In genomic region chr15:77042955-77043920, GRCh38 we compare ENCODE assay signal across 20 cellular contexts. TPM values are rescaled to one million over a fixed set of nuclear protein-coding genes. Genes with fewer than 3 reads are reported as not detected.
DNase-seq lines count a peak whose midpoint lies in the region; ATAC-seq and TF ChIP-seq lines count a peak whose summit lies in the region.
"Had no signal": no experiment of that assay in that cellular context is flagged by ENCODE, and none has a peak within 500 bp of the region (broad histone marks: within the 10 kb centered on the region; RNA-seq: fewer than 3 reads in every experiment).

No MANE protein-coding gene starts in this region.

- TF ChIP-seq CTCF in activated CD8-positive, alpha-beta T cell treated with anti-CD3 and anti-CD28 coated beads for 36 hours (IDR thresholded peaks at IDR 0.05) = no peak
- no peak for TF ChIP-seq CTCF in CD8-positive, alpha-beta T cell (IDR thresholded peaks at IDR 0.05)
- TF ChIP-seq CTCF in neural crest cell (conservative IDR thresholded peaks at IDR 0.05) (no peak), lower lobe of right lung (IDR thresholded peaks at IDR 0.05) (no peak), thyroid gland (IDR thresholded peaks at IDR 0.05) (no peak)

- peaks cover 26% of the 10 kb centered on the region for H3K9me3 Mint-ChIP-seq in activated CD8-positive, alpha-beta T cell treated with anti-CD3 and anti-CD28 coated beads, Interleukin-2, amount 10 ng/mL, durations not matched to agents 7 days and 5 days (ENCODE audit: insufficient read depth)
- H3K9me3 Mint-ChIP-seq in activated CD8-positive, alpha-beta T cell treated with anti-CD3 and anti-CD28 coated beads for 36 hours = peaks cover 4% of the 10 kb centered on the region
- peaks cover 4% of the 10 kb centered on the region for H3K9me3 Mint-ChIP-seq in CD8-positive, alpha-beta T cell
- peaks cover 6% of the 10 kb centered on the region for H3K9me3 Mint-ChIP-seq in central memory CD8-positive, alpha-beta T cell
- H3K9me3 Mint-ChIP-seq in neural crest cell = peaks cover 2% of the 10 kb centered on the region

- peak; percentile 21 for DNase-seq in activated CD8-positive, alpha-beta T cell treated with anti-CD3 and anti-CD28 coated beads, Interleukin-2, amount 10 ng/mL, durations not matched to agents 7 days and 5 days
- no peak for DNase-seq in activated CD8-positive, alpha-beta T cell treated with anti-CD3 and anti-CD28 coated beads for 36 hours
- no peak for DNase-seq in CD8-positive, alpha-beta T cell
- no peak for DNase-seq in central memory CD8-positive, alpha-beta T cell (ENCODE audit: low spot score in 2 of 2)
- no peak for DNase-seq in neural crest cell (ENCODE audit: low read depth, low spot score)
- no peak for DNase-seq in DMS53 treated with DMSO at 0.1 percent for 48 hours (lab: John Stamatoyannopoulos, UW; ENCODE audit: unreplicated experiment)
- DNase-seq in lower lobe of right lung = no peak
- DNase-seq in thyroid gland = no peak
- DNase-seq: activated effector memory CD4-positive, alpha-beta T cell treated with anti-CD3 and anti-CD28 coated beads, Interleukin-2, amount 50 U/mL, for 16 hours; NCI-H187 treated with DMSO at 0.1 percent for 48 hours; NCI-H226; NCI-H82; PC-3; SIG-M5 had no signal

- TF ChIP-seq POLR2A in thyroid gland (IDR thresholded peaks at IDR 0.05) = no peak

- no peak overlapping the region for H3K4me3 ChIP-seq in CD8-positive, alpha-beta T cell (ENCODE audit: low read depth, low read length)
- H3K4me3 ChIP-seq in lower lobe of right lung (no peak overlapping the region), thyroid gland (replicated peaks in 1 of 3) (no peak overlapping the region)
- H3K4me3 ChIP-seq: BLaER1 treated with 17β-estradiol and CSF1 and Interleukin-3, amounts not matched to agents 10 nM and 100 nM; vagina had no signal

- H3K27ac ChIP-seq in CD8-positive, alpha-beta T cell (ENCODE audit: low read depth, low read length) = no peak overlapping the region
- H3K27ac ChIP-seq in lower lobe of right lung (no peak overlapping the region), thyroid gland (no peak overlapping the region)
- H3K27ac ChIP-seq: vagina, VCaP had no signal

- no peaks in the 10 kb centered on the region for H3K27me3 Mint-ChIP-seq in activated CD8-positive, alpha-beta T cell treated with anti-CD3 and anti-CD28 coated beads, Interleukin-2, amount 10 ng/mL, durations not matched to agents 7 days and 5 days (ENCODE audit: low read depth)
- no peaks in the 10 kb centered on the region for H3K27me3 Mint-ChIP-seq in activated CD8-positive, alpha-beta T cell treated with anti-CD3 and anti-CD28 coated beads for 36 hours
- H3K27me3 Mint-ChIP-seq in CD8-positive, alpha-beta T cell (ENCODE audit: low read depth) = no peaks in the 10 kb centered on the region
- no peaks in the 10 kb centered on the region for H3K27me3 Mint-ChIP-seq in central memory CD8-positive, alpha-beta T cell
- peaks cover 2% of the 10 kb centered on the region for H3K27me3 Mint-ChIP-seq in neural crest cell (ENCODE audit: low read depth)

- no peaks in the 10 kb centered on the region for H3K27me3 ChIP-seq in CD8-positive, alpha-beta T cell (ENCODE audit: insufficient read depth, low read length)
- H3K27me3 ChIP-seq in lower lobe of right lung (ENCODE audit: low read depth) = no peaks in the 10 kb centered on the region
- H3K27me3 ChIP-seq in thyroid gland = no peaks in the 10 kb centered on the region
- H3K27me3 ChIP-seq: BLaER1 treated with 17β-estradiol and CSF1 and Interleukin-3, amounts not matched to agents 10 nM and 100 nM; vagina had no signal

- peaks cover 74% of the 10 kb centered on the region for H3K36me3 Mint-ChIP-seq in activated CD8-positive, alpha-beta T cell treated with anti-CD3 and anti-CD28 coated beads, Interleukin-2, amount 10 ng/mL, durations not matched to agents 7 days and 5 days (ENCODE audit: low read depth)
- H3K36me3 Mint-ChIP-seq in activated CD8-positive, alpha-beta T cell treated with anti-CD3 and anti-CD28 coated beads for 36 hours (ENCODE audit: low read depth) = peaks cover 48% of the 10 kb centered on the region
- H3K36me3 Mint-ChIP-seq in CD8-positive, alpha-beta T cell = peaks cover 49% of the 10 kb centered on the region
- peaks cover 37% of the 10 kb centered on the region for H3K36me3 Mint-ChIP-seq in central memory CD8-positive, alpha-beta T cell (ENCODE audit: insufficient read depth)
- peaks cover 31% of the 10 kb centered on the region for H3K36me3 Mint-ChIP-seq in neural crest cell (ENCODE audit: low read depth)

- H3K4me1 Mint-ChIP-seq in activated CD8-positive, alpha-beta T cell treated with anti-CD3 and anti-CD28 coated beads, Interleukin-2, amount 10 ng/mL, durations not matched to agents 7 days and 5 days (ENCODE audit: low read depth) = no peaks in the 10 kb centered on the region
- peaks cover 11% of the 10 kb centered on the region for H3K4me1 Mint-ChIP-seq in activated CD8-positive, alpha-beta T cell treated with anti-CD3 and anti-CD28 coated beads for 36 hours (ENCODE audit: low read depth)
- peaks cover 11% of the 10 kb centered on the region for H3K4me1 Mint-ChIP-seq in CD8-positive, alpha-beta T cell (ENCODE audit: low read depth)
- peaks cover 34% of the 10 kb centered on the region for H3K4me1 Mint-ChIP-seq in central memory CD8-positive, alpha-beta T cell
- H3K4me1 Mint-ChIP-seq in neural crest cell = peaks cover 24% of the 10 kb centered on the region

- no peaks in the 10 kb centered on the region for H3K4me1 ChIP-seq in CD8-positive, alpha-beta T cell (ENCODE audit: insufficient read depth, low read length)
- H3K4me1 ChIP-seq in lower lobe of right lung = peaks cover 4% of the 10 kb centered on the region
- H3K4me1 ChIP-seq in thyroid gland = peaks cover 0 to 7% of the 10 kb centered on the region in 2 donors
- H3K4me1 ChIP-seq: vagina had no signal

- WGBS in thyroid gland, 2 donors = 86 to 89% methylated on average over 20 of the region's 20 CpGs

- no peak for ATAC-seq in activated CD8-positive, alpha-beta T cell treated with anti-CD3 and anti-CD28 coated beads, Interleukin-2, amount 10 ng/mL, durations not matched to agents 7 days and 5 days
- no peak for ATAC-seq in activated CD8-positive, alpha-beta T cell treated with anti-CD3 and anti-CD28 coated beads for 36 hours
- ATAC-seq in CD8-positive, alpha-beta T cell = no peak
- no peak for ATAC-seq in central memory CD8-positive, alpha-beta T cell (replicated peaks; ENCODE audit: extremely low read depth, poor library complexity, severe bottlenecking)
- ATAC-seq in lower lobe of right lung = no peak
- ATAC-seq: left lobe of liver, PC-3 had no signal

- CTCF ChIA-PET in activated CD8-positive, alpha-beta T cell treated with anti-CD3 and anti-CD28 coated beads, Interleukin-2, amount 10 ng/mL, durations not matched to agents 7 days and 5 days (lab: Charles Lee) = interaction anchor here (2.0 kb wide), 1 partner anchor 70 kb away, joined by 7 read pairs; no protein-coding TSS in a partner anchor
- CTCF ChIA-PET in activated CD8-positive, alpha-beta T cell treated with anti-CD3 and anti-CD28 coated beads for 36 hours (lab: Charles Lee) = interaction anchor here (1.3 to 1.7 kb wide), 4 partner anchors 9 to 70 kb away, joined by 3 to 7 read pairs (median 4); no protein-coding TSS in a partner anchor
- CTCF ChIA-PET in CD8-positive, alpha-beta T cell (lab: Charles Lee) = no interaction called here

- peak overlapping the region; percentile 27 for H3K27ac Mint-ChIP-seq in activated CD8-positive, alpha-beta T cell treated with anti-CD3 and anti-CD28 coated beads, Interleukin-2, amount 10 ng/mL, durations not matched to agents 7 days and 5 days
- H3K27ac Mint-ChIP-seq in activated CD8-positive, alpha-beta T cell treated with anti-CD3 and anti-CD28 coated beads for 36 hours = no peak overlapping the region
- peak overlapping the region; percentile 65 for H3K27ac Mint-ChIP-seq in CD8-positive, alpha-beta T cell
- peak overlapping the region; percentile 86 for H3K27ac Mint-ChIP-seq in central memory CD8-positive, alpha-beta T cell (ENCODE audit: low read depth)
- H3K27ac Mint-ChIP-seq in neural crest cell (ENCODE audit: unreplicated experiment) = peak overlapping the region; percentile 6

- intact Hi-C loops in activated CD8-positive, alpha-beta T cell treated with anti-CD3 and anti-CD28 coated beads for 36 hours (cut with micrococcal nuclease) = no loop called here
- intact Hi-C loops in CD8-positive, alpha-beta T cell (cut with DNase I, micrococcal nuclease) = no loop called here
- intact Hi-C loops in lower lobe of right lung (cut with DNase I) (no loop called here), thyroid gland (cut with DNase I) (no loop called here)

- no peaks in the 10 kb centered on the region for H3K9me3 ChIP-seq in CD8-positive, alpha-beta T cell (ENCODE audit: low read length)
- H3K9me3 ChIP-seq in lower lobe of right lung (no peaks in the 10 kb centered on the region), thyroid gland (no peaks in the 10 kb centered on the region)
- H3K9me3 ChIP-seq: vagina had no signal

- H3K4me3 Mint-ChIP-seq in activated CD8-positive, alpha-beta T cell treated with anti-CD3 and anti-CD28 coated beads, Interleukin-2, amount 10 ng/mL, durations not matched to agents 7 days and 5 days = no peak overlapping the region
- H3K4me3 Mint-ChIP-seq in activated CD8-positive, alpha-beta T cell treated with anti-CD3 and anti-CD28 coated beads for 36 hours = no peak overlapping the region
- H3K4me3 Mint-ChIP-seq in CD8-positive, alpha-beta T cell = no peak overlapping the region
- H3K4me3 Mint-ChIP-seq in central memory CD8-positive, alpha-beta T cell = no peak overlapping the region
- H3K4me3 Mint-ChIP-seq in neural crest cell = peak overlapping the region; percentile 29

- POLR2A ChIA-PET in activated CD8-positive, alpha-beta T cell treated with anti-CD3 and anti-CD28 coated beads, Interleukin-2, amount 10 ng/mL, durations not matched to agents 7 days and 5 days (lab: Charles Lee) = interaction anchor here (1.0 kb wide), 1 partner anchor 16 kb away, joined by 3 read pairs; no protein-coding TSS in a partner anchor
- POLR2A ChIA-PET in activated CD8-positive, alpha-beta T cell treated with anti-CD3 and anti-CD28 coated beads for 36 hours (lab: Charles Lee) = interaction anchor here (1.0 to 5.6 kb wide), 6 partner anchors 9 to 48 kb away, joined by 3 to 44 read pairs (median 4); partner anchors contain the start of gene PSTPIP1
- POLR2A ChIA-PET in CD8-positive, alpha-beta T cell (lab: Charles Lee) = interaction anchor here (1.7 kb wide), 1 partner anchor 15 kb away, joined by 3 read pairs; no protein-coding TSS in a partner anchor

- no peaks in the 10 kb centered on the region for H3K36me3 ChIP-seq in CD8-positive, alpha-beta T cell (ENCODE audit: insufficient read depth, low read length)
- H3K36me3 ChIP-seq in lower lobe of right lung = peaks cover 57% of the 10 kb centered on the region
- H3K36me3 ChIP-seq in thyroid gland = peaks cover 14 to 36% of the 10 kb centered on the region in 2 donors

RNA-seq across cellular contexts. Expression of gene TSPAN3, which starts 27.7 kb away (rescaled TPM):
- total RNA-seq in activated CD8-positive, alpha-beta T cell treated with anti-CD3 and anti-CD28 coated beads, Interleukin-2, amount 10 ng/mL, durations not matched to agents 7 days and 5 days = 10 to 100 TPM; 17.4 to 18.4 TPM
- total RNA-seq in activated CD8-positive, alpha-beta T cell treated with anti-CD3 and anti-CD28 coated beads for 36 hours = 10 to 100 TPM; 25.6 to 27.0 TPM
- total RNA-seq in CD8-positive, alpha-beta T cell = 10 to 100 TPM; 21.4 to 22.7 TPM
- 258 and 259 TPM in 2 replicates for total RNA-seq in neural crest cell
- total RNA-seq in lower lobe of right lung = 292 TPM
- total RNA-seq in thyroid gland = 100 to 1,000 TPM; 330 to 637 (median 593) TPM

RNA-seq across cellular contexts. Expression of gene PSTPIP1, which starts 48.3 kb away (rescaled TPM):
- 100 to 1,000 TPM; 208 to 212 TPM for total RNA-seq in activated CD8-positive, alpha-beta T cell treated with anti-CD3 and anti-CD28 coated beads, Interleukin-2, amount 10 ng/mL, durations not matched to agents 7 days and 5 days
- 100 to 1,000 TPM; 113 to 121 TPM for total RNA-seq in activated CD8-positive, alpha-beta T cell treated with anti-CD3 and anti-CD28 coated beads for 36 hours
- 10 to 100 TPM; 86.7 to 88.0 TPM for total RNA-seq in CD8-positive, alpha-beta T cell
- total RNA-seq in neural crest cell (0.84 and 1.5 TPM in 2 replicates), lower lobe of right lung (18.4 TPM), thyroid gland (1 to 10 TPM; 1.4 to 6.9 (median 3.7) TPM)
- total RNA-seq: A673, PC-3, temporal lobe had no signal
